ENCODE assay signal across 10 cellular contexts in the genomic region with DNA sequence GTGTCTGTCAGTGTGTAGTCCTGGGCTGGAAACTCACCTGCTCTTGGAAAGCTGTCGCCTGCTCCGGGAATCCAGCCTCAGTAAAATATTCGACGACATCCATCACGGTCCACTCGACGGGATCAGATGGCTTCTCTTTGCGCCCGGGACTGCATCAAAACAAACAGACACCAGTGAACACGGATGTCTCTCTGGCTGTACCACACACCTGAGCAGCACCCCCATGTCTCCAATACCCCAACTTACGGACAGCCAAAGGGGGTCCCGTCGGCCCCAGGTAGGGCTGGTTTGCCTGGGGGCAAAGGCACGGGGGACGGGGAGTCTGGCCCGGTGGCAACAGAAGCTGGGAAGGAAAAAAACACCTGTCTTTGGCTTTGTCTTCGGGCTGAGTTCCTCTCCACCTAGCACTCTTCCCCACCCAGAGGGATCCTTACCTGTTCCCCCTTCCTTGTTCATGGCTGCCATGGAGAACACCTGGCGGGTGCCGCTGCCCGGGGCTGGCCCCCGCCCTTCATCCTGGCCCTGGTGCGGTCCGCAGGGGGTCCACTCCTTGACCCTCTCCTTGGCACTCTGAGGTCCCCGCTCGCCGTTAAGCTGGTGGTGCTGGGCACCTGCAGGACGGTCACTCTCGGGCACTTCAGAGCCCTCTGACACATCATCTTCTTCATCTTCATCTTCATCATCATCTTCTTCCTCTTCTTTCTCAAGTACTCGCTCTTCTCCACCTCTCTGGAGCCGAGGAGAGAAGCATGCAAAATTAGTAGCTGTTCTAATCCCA. TPM values are rescaled to one million over a fixed set of nuclear protein-coding genes. Genes with fewer than 3 reads are reported as not detected.
A peak's percentile ranks its signal among the peaks of the same experiment; 100 is the strongest.
DNase-seq lines count a peak whose midpoint lies in the region; ATAC-seq and TF ChIP-seq lines count a peak whose summit lies in the region.
"Had no signal": no experiment of that assay in that cellular context is flagged by ENCODE, and none has a peak within 500 bp of the region (broad histone marks: within the 10 kb centered on the region; RNA-seq: fewer than 3 reads in every experiment).

No MANE protein-coding gene starts in this region.

- DNase-seq in activated CD4-positive, alpha-beta T cell treated with anti-CD3 and anti-CD28 coated beads for 36 hours = no peak
- DNase-seq in activated CD4-positive, alpha-beta T cell treated with anti-CD3 and anti-CD28 coated beads, Interleukin-2, amount 50 U/mL, for 48 hours = no peak
- DNase-seq in foreskin fibroblast (no peak), NCI-H510A treated with DMSO at 0.1 percent for 48 hours (lab: John Stamatoyannopoulos, UW) (no peak)
- no peak for DNase-seq in stimulated activated effector memory CD8-positive, alpha-beta T cell treated with anti-CD3 and anti-CD28 coated beads, Interleukin-12 subunit alpha, Interleukin-12 subunit beta, amount 100 ng/mL, for 72 hours (ENCODE audit: low spot score in 2 of 2)
- DNase-seq: NCI-H526 treated with DMSO at 0.1 percent for 48 hours had no signal

- ATAC-seq in activated CD4-positive, alpha-beta T cell treated with anti-CD3 and anti-CD28 coated beads for 36 hours = no peak
- ATAC-seq in stimulated activated effector memory CD8-positive, alpha-beta T cell treated with anti-CD3 and anti-CD28 coated beads, Interleukin-12 subunit alpha, Interleukin-12 subunit beta, amount 100 ng/mL, for 72 hours = no peak
- ATAC-seq in GM21576 (IDR thresholded peaks at IDR 0.05; ENCODE audit: unreplicated experiment) = no peak
- ATAC-seq in HG03460 (IDR thresholded peaks at IDR 0.05; ENCODE audit: unreplicated experiment) = no peak

- TF ChIP-seq CTCF in VCaP (conservative IDR thresholded peaks at IDR 0.05) = no peak
- no peak for TF ChIP-seq CTCF in foreskin fibroblast (IDR thresholded peaks at IDR 0.05; ENCODE audit: low read depth, low read length)

- peak overlapping the region; percentile 81 for H3K4me3 Mint-ChIP-seq in activated CD4-positive, alpha-beta T cell treated with anti-CD3 and anti-CD28 coated beads for 36 hours
- H3K4me3 Mint-ChIP-seq in stimulated activated effector memory CD8-positive, alpha-beta T cell treated with anti-CD3 and anti-CD28 coated beads, Interleukin-12 subunit alpha, Interleukin-12 subunit beta, amount 100 ng/mL, for 72 hours = peak overlapping the region; percentile 94

- CTCF ChIA-PET in activated CD4-positive, alpha-beta T cell treated with anti-CD3 and anti-CD28 coated beads for 36 hours (lab: Charles Lee) = interaction anchor here (1.3 to 3.6 kb wide), 2 partner anchors 16 to 48 kb away, joined by 6 to 14 read pairs; partner anchors contain the start of genes ASF1B and MISP3

- POLR2A ChIA-PET in activated CD4-positive, alpha-beta T cell treated with anti-CD3 and anti-CD28 coated beads for 36 hours (lab: Charles Lee) = no interaction called here

- peak overlapping the region; percentile 38 to 58 for H3K4me3 ChIP-seq in foreskin fibroblast (ENCODE audit: low read depth in 1 of 2, low read length in 2 of 2)

- peaks cover 9% of the 10 kb centered on the region for H3K9me3 Mint-ChIP-seq in activated CD4-positive, alpha-beta T cell treated with anti-CD3 and anti-CD28 coated beads for 36 hours (ENCODE audit: low read depth)
- H3K9me3 Mint-ChIP-seq in stimulated activated effector memory CD8-positive, alpha-beta T cell treated with anti-CD3 and anti-CD28 coated beads, Interleukin-12 subunit alpha, Interleukin-12 subunit beta, amount 100 ng/mL, for 72 hours = peaks cover 3% of the 10 kb centered on the region

- peaks cover 30% of the 10 kb centered on the region for H3K36me3 Mint-ChIP-seq in activated CD4-positive, alpha-beta T cell treated with anti-CD3 and anti-CD28 coated beads for 36 hours (ENCODE audit: low read depth)
- H3K36me3 Mint-ChIP-seq in stimulated activated effector memory CD8-positive, alpha-beta T cell treated with anti-CD3 and anti-CD28 coated beads, Interleukin-12 subunit alpha, Interleukin-12 subunit beta, amount 100 ng/mL, for 72 hours = peaks cover 39% of the 10 kb centered on the region

- peak overlapping the region; percentile 90 for H3K27ac ChIP-seq in VCaP

- peak overlapping the region; percentile 75 for H3K27ac Mint-ChIP-seq in activated CD4-positive, alpha-beta T cell treated with anti-CD3 and anti-CD28 coated beads for 36 hours
- H3K27ac Mint-ChIP-seq in stimulated activated effector memory CD8-positive, alpha-beta T cell treated with anti-CD3 and anti-CD28 coated beads, Interleukin-12 subunit alpha, Interleukin-12 subunit beta, amount 100 ng/mL, for 72 hours = no peak overlapping the region

- no peaks in the 10 kb centered on the region for H3K27me3 Mint-ChIP-seq in activated CD4-positive, alpha-beta T cell treated with anti-CD3 and anti-CD28 coated beads for 36 hours

- H3K4me1 Mint-ChIP-seq in activated CD4-positive, alpha-beta T cell treated with anti-CD3 and anti-CD28 coated beads for 36 hours = peaks cover 16% of the 10 kb centered on the region
- H3K4me1 Mint-ChIP-seq in stimulated activated effector memory CD8-positive, alpha-beta T cell treated with anti-CD3 and anti-CD28 coated beads, Interleukin-12 subunit alpha, Interleukin-12 subunit beta, amount 100 ng/mL, for 72 hours = peaks cover 25% of the 10 kb centered on the region

- intact Hi-C loops in activated CD4-positive, alpha-beta T cell treated with anti-CD3 and anti-CD28 coated beads for 36 hours (cut with DNase I, micrococcal nuclease) = no loop called here

RNA-seq across cellular contexts. Expression of gene SAMD1, which starts 1.7 kb away (rescaled TPM):
- 10 to 100 TPM; 72.9 to 73.8 TPM for total RNA-seq in activated CD4-positive, alpha-beta T cell treated with anti-CD3 and anti-CD28 coated beads for 36 hours

RNA-seq across cellular contexts. Expression of gene C19orf67, which starts 3.2 kb away (rescaled TPM):
- under 1 TPM; 0.21 to 0.39 TPM for total RNA-seq in activated CD4-positive, alpha-beta T cell treated with anti-CD3 and anti-CD28 coated beads for 36 hours
- total RNA-seq: renal cortical epithelial cell had no signal

RNA-seq across cellular contexts. Expression of gene MISP3, which starts 16.2 kb away (rescaled TPM):
- total RNA-seq in activated CD4-positive, alpha-beta T cell treated with anti-CD3 and anti-CD28 coated beads for 36 hours = 1 to 10 TPM; 1.1 to 1.6 TPM

RNA-seq across cellular contexts. Expression of gene PALM3, which starts 26.9 kb away (rescaled TPM):
- total RNA-seq in activated CD4-positive, alpha-beta T cell treated with anti-CD3 and anti-CD28 coated beads for 36 hours = under 1 TPM in 1 of 2 experiments, not detected in 1; 0.16 TPM

RNA-seq across cellular contexts. Expression of gene PRKACA, which starts 28.7 kb away (rescaled TPM):
- 10 to 100 TPM; 58.1 to 68.7 TPM for total RNA-seq in activated CD4-positive, alpha-beta T cell treated with anti-CD3 and anti-CD28 coated beads for 36 hours
